Comparison of ENCODE assay signal across 30 cellular contexts in genomic region chr5:159249158-159249557, GRCh38.
"Had no signal": no experiment of that assay in that cellular context is flagged by ENCODE, and none has a peak within 500 bp of the region (broad histone marks: within the 10 kb centered on the region; RNA-seq: fewer than 3 reads in every experiment).

No MANE protein-coding gene starts in this region.

- DNase-seq: activated B cell treated with CpG ODN at 0.5 μM for 24 hours; activated CD4-positive, alpha-beta T cell treated with anti-CD3 and anti-CD28 coated beads for 48 hours; activated CD4-positive, alpha-beta T cell treated with anti-CD3 and anti-CD28 coated beads, Interleukin-2, amount 50 U/mL, for 1 hour; activated CD4-positive, alpha-beta T cell treated with anti-CD3 and anti-CD28 coated beads, Interleukin-2, amount 50 U/mL, for 48 hours; activated CD8-positive, alpha-beta memory T cell treated with anti-CD3 and anti-CD28 coated beads for 24 hours; activated CD8-positive, alpha-beta T cell treated with anti-CD3 and anti-CD28 coated beads for 36 hours; activated effector memory CD4-positive, alpha-beta T cell treated with Interleukin-2 at 50 U/mL for 16 hours; activated naive CD4-positive, alpha-beta T cell treated with anti-CD3 and anti-CD28 coated beads for 36 hours; activated T-cell treated with anti-CD3 and anti-CD28 coated beads, Interleukin-2, amount 50 U/mL, for 4 hours; amniotic stem cell; anterior cingulate cortex; brain microvascular endothelial cell; caudate nucleus; effector CD8-positive, alpha-beta T cell; esophagus squamous epithelium; head of caudate nucleus; hippocampal formation; T-helper 1 cell; T-helper 17 cell; T1000; WERI-Rb-1 had no signal

- H3K4me3 Mint-ChIP-seq: activated B cell treated with CpG ODN at 0.5 μM for 24 hours; activated CD8-positive, alpha-beta T cell treated with anti-CD3 and anti-CD28 coated beads for 36 hours; activated naive CD4-positive, alpha-beta T cell treated with anti-CD3 and anti-CD28 coated beads for 36 hours; activated T-cell treated with anti-CD3 and anti-CD28 coated beads, Interleukin-2, amount 50 U/mL, for 4 hours; activated T-helper 17 cell treated with anti-CD3 and anti-CD28 coated beads, Interleukin-2, amount 50 U/mL, for 72 hours; T-helper 17 cell; T-helper 2 cell treated with Interferon-gamma antibody and Interleukin-4, amounts not matched to agents 5 μg/mL and 100 μg/mL, for 36 hours had no signal

- H3K27ac Mint-ChIP-seq: activated B cell treated with CpG ODN at 0.5 μM for 24 hours; activated CD8-positive, alpha-beta T cell treated with anti-CD3 and anti-CD28 coated beads for 36 hours; activated naive CD4-positive, alpha-beta T cell treated with anti-CD3 and anti-CD28 coated beads for 36 hours; activated naive CD4-positive, alpha-beta T cell treated with anti-CD3 and anti-CD28 coated beads, Interleukin-2, amount 50 U/mL, for 72 hours; activated T-helper 17 cell treated with anti-CD3 and anti-CD28 coated beads, Interleukin-2, amount 50 U/mL, for 72 hours; T-helper 17 cell; T-helper 2 cell treated with Interferon-gamma antibody and Interleukin-4, amounts not matched to agents 5 μg/mL and 100 μg/mL, for 36 hours had no signal

- H3K27me3 ChIP-seq: brain microvascular endothelial cell had no signal

- H3K4me1 Mint-ChIP-seq: activated B cell treated with CpG ODN at 0.5 μM for 24 hours; activated T-helper 17 cell treated with anti-CD3 and anti-CD28 coated beads, Interleukin-2, amount 50 U/mL, for 72 hours; T-helper 17 cell had no signal

- FAIRE-seq: astrocyte, colon, endometrium, endothelial cell of umbilical vein, frontal cortex had no signal

- ATAC-seq: activated CD4-positive, CD25-positive, alpha-beta regulatory T cell treated with anti-CD3 and anti-CD28 coated beads, Interleukin-2, amount 50 U/mL, for 24 hours; activated CD8-positive, alpha-beta T cell treated with anti-CD3 and anti-CD28 coated beads for 36 hours; activated naive CD4-positive, alpha-beta T cell treated with anti-CD3 and anti-CD28 coated beads, Interleukin-2, amount 50 U/mL, for 72 hours; activated T-cell treated with anti-CD3 and anti-CD28 coated beads, Interleukin-2, amount 50 U/mL, for 4 hours; activated T-helper 17 cell treated with anti-CD3 and anti-CD28 coated beads, Interleukin-2, amount 50 U/mL, for 72 hours; T-helper 17 cell had no signal

- H3K9me3 ChIP-seq: esophagus squamous epithelium had no signal

- H3K27ac ChIP-seq: brain microvascular endothelial cell, esophagus squamous epithelium, WERI-Rb-1 had no signal

- H3K36me3 ChIP-seq: brain microvascular endothelial cell, esophagus squamous epithelium, WERI-Rb-1 had no signal

- H3K4me3 ChIP-seq: esophagus squamous epithelium had no signal

- H3K9me3 Mint-ChIP-seq: activated B cell treated with CpG ODN at 0.5 μM for 24 hours; activated CD8-positive, alpha-beta T cell treated with anti-CD3 and anti-CD28 coated beads for 36 hours; activated naive CD4-positive, alpha-beta T cell treated with anti-CD3 and anti-CD28 coated beads for 36 hours; activated naive CD4-positive, alpha-beta T cell treated with anti-CD3 and anti-CD28 coated beads, Interleukin-2, amount 50 U/mL, for 72 hours; activated T-cell treated with anti-CD3 and anti-CD28 coated beads, Interleukin-2, amount 50 U/mL, for 4 hours; activated T-helper 17 cell treated with anti-CD3 and anti-CD28 coated beads, Interleukin-2, amount 50 U/mL, for 72 hours; T-helper 2 cell treated with Interferon-gamma antibody and Interleukin-4, amounts not matched to agents 5 μg/mL and 100 μg/mL, for 36 hours had no signal

- H3K36me3 Mint-ChIP-seq: activated naive CD4-positive, alpha-beta T cell treated with anti-CD3 and anti-CD28 coated beads, Interleukin-2, amount 50 U/mL, for 72 hours had no signal
